Comparison of ENCODE assay signal across 1 cellular context in the genomic region with DNA sequence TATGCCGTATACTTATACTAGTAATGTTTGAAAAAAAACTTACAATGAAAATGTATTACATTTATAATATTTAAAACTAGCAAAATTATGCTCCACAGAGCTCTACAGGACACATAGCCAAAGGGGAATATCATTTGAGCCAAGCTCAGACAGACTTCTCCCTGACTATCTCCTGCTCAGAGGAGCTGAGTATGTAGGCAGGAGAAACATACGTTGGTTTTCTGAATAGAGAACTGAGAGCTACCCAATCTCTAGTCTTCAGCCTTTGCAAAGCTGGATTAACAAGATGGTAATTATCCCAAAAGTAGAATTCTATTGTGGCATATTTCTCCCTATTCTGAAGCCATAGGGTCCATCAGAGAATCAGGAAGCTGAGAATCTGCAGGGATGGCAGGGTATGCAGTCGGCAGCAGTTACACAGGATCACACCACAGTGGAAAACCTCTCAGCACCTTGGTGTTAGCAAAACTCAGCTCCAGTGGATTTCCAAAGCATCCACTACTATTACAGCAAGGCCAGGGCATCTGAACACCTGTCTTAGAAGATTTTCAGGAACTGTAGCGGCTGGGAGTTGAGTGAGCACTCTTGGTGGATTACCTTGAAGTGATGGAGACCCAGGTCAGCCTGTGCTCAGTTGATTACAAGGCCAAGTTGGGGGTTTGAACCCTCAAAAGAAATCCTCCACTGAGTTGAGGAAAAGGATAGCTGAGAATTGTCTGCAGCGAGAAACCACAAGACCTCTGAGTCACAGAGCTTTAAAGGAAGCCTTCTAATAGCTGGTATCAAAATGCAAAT.
TF ChIP-seq lines count a peak whose summit lies in the region.

No MANE protein-coding gene starts in this region.

TF ChIP-seq in GM12878, 131 proteins besides CTCF, POLR2A, EP300 and RAD21 (continued from another document and continues in another):
- TF ChIP-seq PAX5 (IDR thresholded peaks at IDR 0.05; ENCODE audit: borderline replicate concordance, low read depth, low read length): 0 out of 2 replicates have a peak, but pooled peaks have one; percentile 7
- no peak for TF ChIP-seq HDGF (IDR thresholded peaks at IDR 0.05)
- no peak for TF ChIP-seq SREBF2 (IDR thresholded peaks at IDR 0.05; ENCODE audit: low read length)
- TF ChIP-seq IRF4 (IDR thresholded peaks at IDR 0.05; ENCODE audit: low read depth, low read length): no peak
- TF ChIP-seq DPF2 (IDR thresholded peaks at IDR 0.05): 0 out of 2 replicates have a peak, but pooled peaks have one; percentile 30
- TF ChIP-seq, protein P1, sequence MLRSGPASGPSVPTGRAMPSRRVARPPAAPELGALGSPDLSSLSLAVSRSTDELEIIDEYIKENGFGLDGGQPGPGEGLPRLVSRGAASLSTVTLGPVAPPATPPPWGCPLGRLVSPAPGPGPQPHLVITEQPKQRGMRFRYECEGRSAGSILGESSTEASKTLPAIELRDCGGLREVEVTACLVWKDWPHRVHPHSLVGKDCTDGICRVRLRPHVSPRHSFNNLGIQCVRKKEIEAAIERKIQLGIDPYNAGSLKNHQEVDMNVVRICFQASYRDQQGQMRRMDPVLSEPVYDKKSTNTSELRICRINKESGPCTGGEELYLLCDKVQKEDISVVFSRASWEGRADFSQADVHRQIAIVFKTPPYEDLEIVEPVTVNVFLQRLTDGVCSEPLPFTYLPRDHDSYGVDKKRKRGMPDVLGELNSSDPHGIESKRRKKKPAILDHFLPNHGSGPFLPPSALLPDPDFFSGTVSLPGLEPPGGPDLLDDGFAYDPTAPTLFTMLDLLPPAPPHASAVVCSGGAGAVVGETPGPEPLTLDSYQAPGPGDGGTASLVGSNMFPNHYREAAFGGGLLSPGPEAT (IDR thresholded peaks at IDR 0.05; ENCODE audit: low read depth): no peak
- TF ChIP-seq MEF2A (IDR thresholded peaks at IDR 0.05; ENCODE audit: insufficient read depth, low read depth, low read length): no peak
- no peak for TF ChIP-seq RFX5 (IDR thresholded peaks at IDR 0.05; ENCODE audit: low read depth, low read length)
- no peak for TF ChIP-seq SIN3A (IDR thresholded peaks at IDR 0.05; ENCODE audit: low read depth, low read length)
- TF ChIP-seq, protein P2, sequence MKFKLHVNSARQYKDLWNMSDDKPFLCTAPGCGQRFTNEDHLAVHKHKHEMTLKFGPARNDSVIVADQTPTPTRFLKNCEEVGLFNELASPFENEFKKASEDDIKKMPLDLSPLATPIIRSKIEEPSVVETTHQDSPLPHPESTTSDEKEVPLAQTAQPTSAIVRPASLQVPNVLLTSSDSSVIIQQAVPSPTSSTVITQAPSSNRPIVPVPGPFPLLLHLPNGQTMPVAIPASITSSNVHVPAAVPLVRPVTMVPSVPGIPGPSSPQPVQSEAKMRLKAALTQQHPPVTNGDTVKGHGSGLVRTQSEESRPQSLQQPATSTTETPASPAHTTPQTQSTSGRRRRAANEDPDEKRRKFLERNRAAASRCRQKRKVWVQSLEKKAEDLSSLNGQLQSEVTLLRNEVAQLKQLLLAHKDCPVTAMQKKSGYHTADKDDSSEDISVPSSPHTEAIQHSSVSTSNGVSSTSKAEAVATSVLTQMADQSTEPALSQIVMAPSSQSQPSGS (IDR thresholded peaks at IDR 0.05; ENCODE audit: low read length): no peak; the same call in none of the 2 replicates
- TF ChIP-seq MYB (IDR thresholded peaks at IDR 0.05; ENCODE audit: borderline replicate concordance, low read depth, low read length): no peak
- no peak for TF ChIP-seq NBN (IDR thresholded peaks at IDR 0.05)
- peak; percentile 63; the same call in 1 of the 2 replicates for TF ChIP-seq SPI1 (IDR thresholded peaks at IDR 0.05; ENCODE audit: borderline replicate concordance, insufficient read depth, low read depth, low read length)
- TF ChIP-seq ETV6 (conservative IDR thresholded peaks at IDR 0.05 in 1 of 2, IDR thresholded peaks at IDR 0.05 in 1 of 2; ENCODE audit: borderline replicate concordance in 1 of 2, low read depth in 1 of 2): no peak
- TF ChIP-seq, protein P3, sequence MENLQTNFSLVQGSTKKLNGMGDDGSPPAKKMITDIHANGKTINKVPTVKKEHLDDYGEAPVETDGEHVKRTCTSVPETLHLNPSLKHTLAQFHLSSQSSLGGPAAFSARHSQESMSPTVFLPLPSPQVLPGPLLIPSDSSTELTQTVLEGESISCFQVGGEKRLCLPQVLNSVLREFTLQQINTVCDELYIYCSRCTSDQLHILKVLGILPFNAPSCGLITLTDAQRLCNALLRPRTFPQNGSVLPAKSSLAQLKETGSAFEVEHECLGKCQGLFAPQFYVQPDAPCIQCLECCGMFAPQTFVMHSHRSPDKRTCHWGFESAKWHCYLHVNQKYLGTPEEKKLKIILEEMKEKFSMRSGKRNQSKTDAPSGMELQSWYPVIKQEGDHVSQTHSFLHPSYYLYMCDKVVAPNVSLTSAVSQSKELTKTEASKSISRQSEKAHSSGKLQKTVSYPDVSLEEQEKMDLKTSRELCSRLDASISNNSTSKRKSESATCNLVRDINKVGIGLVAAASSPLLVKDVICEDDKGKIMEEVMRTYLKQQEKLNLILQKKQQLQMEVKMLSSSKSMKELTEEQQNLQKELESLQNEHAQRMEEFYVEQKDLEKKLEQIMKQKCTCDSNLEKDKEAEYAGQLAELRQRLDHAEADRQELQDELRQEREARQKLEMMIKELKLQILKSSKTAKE (IDR thresholded peaks at IDR 0.05; ENCODE audit: low read depth, poor library complexity, severe bottlenecking): no peak
- no peak for TF ChIP-seq ZNF384 (IDR thresholded peaks at IDR 0.05; ENCODE audit: borderline replicate concordance, low read depth, low read length)
- 0 out of 2 replicates have a peak, but pooled peaks have one; percentile 87 for TF ChIP-seq CHD1 (IDR thresholded peaks at IDR 0.05; ENCODE audit: low read depth, low read length)
- TF ChIP-seq, protein P4, sequence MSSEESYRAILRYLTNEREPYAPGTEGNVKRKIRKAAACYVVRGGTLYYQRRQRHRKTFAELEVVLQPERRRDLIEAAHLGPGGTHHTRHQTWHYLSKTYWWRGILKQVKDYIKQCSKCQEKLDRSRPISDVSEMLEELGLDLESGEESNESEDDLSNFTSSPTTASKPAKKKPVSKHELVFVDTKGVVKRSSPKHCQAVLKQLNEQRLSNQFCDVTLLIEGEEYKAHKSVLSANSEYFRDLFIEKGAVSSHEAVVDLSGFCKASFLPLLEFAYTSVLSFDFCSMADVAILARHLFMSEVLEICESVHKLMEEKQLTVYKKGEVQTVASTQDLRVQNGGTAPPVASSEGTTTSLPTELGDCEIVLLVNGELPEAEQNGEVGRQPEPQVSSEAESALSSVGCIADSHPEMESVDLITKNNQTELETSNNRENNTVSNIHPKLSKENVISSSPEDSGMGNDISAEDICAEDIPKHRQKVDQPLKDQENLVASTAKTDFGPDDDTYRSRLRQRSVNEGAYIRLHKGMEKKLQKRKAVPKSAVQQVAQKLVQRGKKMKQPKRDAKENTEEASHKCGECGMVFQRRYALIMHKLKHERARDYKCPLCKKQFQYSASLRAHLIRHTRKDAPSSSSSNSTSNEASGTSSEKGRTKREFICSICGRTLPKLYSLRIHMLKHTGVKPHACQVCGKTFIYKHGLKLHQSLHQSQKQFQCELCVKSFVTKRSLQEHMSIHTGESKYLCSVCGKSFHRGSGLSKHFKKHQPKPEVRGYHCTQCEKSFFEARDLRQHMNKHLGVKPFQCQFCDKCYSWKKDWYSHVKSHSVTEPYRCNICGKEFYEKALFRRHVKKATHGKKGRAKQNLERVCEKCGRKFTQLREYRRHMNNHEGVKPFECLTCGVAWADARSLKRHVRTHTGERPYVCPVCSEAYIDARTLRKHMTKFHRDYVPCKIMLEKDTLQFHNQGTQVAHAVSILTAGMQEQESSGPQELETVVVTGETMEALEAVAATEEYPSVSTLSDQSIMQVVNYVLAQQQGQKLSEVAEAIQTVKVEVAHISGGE (CRISPR knock-in tag; IDR thresholded peaks at IDR 0.05): no peak
- peak; percentile 47 for TF ChIP-seq MTA3 (IDR thresholded peaks at IDR 0.05; ENCODE audit: borderline replicate concordance, low read length)
- TF ChIP-seq YY1 (IDR thresholded peaks at IDR 0.05; ENCODE audit: low read depth, low read length): no peak
- no peak for TF ChIP-seq MEF2B (IDR thresholded peaks at IDR 0.05; ENCODE audit: partially characterized antibody, poor library complexity, severe bottlenecking)
- TF ChIP-seq EZH2 (IDR thresholded peaks at IDR 0.05; ENCODE audit: borderline replicate concordance, control insufficient read depth, low read depth, low read length): no peak
- 0 out of 2 replicates have a peak, but pooled peaks have one; percentile 58 for TF ChIP-seq WRNIP1 (IDR thresholded peaks at IDR 0.05; ENCODE audit: borderline replicate concordance, low read depth, low read length)
- TF ChIP-seq YBX1 (IDR thresholded peaks at IDR 0.05): no peak
- no peak for TF ChIP-seq CREM (IDR thresholded peaks at IDR 0.05; ENCODE audit: low read depth)
- no peak for TF ChIP-seq ZNF274 (IDR thresholded peaks at IDR 0.05; ENCODE audit: insufficient read depth, insufficient read length)
- TF ChIP-seq, protein P5, sequence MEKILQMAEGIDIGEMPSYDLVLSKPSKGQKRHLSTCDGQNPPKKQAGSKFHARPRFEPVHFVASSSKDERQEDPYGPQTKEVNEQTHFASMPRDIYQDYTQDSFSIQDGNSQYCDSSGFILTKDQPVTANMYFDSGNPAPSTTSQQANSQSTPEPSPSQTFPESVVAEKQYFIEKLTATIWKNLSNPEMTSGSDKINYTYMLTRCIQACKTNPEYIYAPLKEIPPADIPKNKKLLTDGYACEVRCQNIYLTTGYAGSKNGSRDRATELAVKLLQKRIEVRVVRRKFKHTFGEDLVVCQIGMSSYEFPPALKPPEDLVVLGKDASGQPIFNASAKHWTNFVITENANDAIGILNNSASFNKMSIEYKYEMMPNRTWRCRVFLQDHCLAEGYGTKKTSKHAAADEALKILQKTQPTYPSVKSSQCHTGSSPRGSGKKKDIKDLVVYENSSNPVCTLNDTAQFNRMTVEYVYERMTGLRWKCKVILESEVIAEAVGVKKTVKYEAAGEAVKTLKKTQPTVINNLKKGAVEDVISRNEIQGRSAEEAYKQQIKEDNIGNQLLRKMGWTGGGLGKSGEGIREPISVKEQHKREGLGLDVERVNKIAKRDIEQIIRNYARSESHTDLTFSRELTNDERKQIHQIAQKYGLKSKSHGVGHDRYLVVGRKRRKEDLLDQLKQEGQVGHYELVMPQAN (conservative IDR thresholded peaks at IDR 0.05): no peak
- TF ChIP-seq NFXL1 (IDR thresholded peaks at IDR 0.05; ENCODE audit: borderline replicate concordance): no peak
- TF ChIP-seq CEBPB (IDR thresholded peaks at IDR 0.05; ENCODE audit: borderline replicate concordance in 1 of 2, low read depth in 2 of 2, low read length in 2 of 2): no peak; a peak in 1 of 4 replicates
- TF ChIP-seq EGR1 (IDR thresholded peaks at IDR 0.05; ENCODE audit: borderline replicate concordance in 1 of 2, low read depth in 2 of 2, low read length in 2 of 2): no peak
- TF ChIP-seq HCFC1 (IDR thresholded peaks at IDR 0.05; ENCODE audit: low read length): no peak
- TF ChIP-seq SIX5 (IDR thresholded peaks at IDR 0.05; ENCODE audit: low read depth, low read length, severe bottlenecking): no peak
- TF ChIP-seq KDM1A (IDR thresholded peaks at IDR 0.05; ENCODE audit: borderline replicate concordance): no peak
- TF ChIP-seq, protein P6, sequence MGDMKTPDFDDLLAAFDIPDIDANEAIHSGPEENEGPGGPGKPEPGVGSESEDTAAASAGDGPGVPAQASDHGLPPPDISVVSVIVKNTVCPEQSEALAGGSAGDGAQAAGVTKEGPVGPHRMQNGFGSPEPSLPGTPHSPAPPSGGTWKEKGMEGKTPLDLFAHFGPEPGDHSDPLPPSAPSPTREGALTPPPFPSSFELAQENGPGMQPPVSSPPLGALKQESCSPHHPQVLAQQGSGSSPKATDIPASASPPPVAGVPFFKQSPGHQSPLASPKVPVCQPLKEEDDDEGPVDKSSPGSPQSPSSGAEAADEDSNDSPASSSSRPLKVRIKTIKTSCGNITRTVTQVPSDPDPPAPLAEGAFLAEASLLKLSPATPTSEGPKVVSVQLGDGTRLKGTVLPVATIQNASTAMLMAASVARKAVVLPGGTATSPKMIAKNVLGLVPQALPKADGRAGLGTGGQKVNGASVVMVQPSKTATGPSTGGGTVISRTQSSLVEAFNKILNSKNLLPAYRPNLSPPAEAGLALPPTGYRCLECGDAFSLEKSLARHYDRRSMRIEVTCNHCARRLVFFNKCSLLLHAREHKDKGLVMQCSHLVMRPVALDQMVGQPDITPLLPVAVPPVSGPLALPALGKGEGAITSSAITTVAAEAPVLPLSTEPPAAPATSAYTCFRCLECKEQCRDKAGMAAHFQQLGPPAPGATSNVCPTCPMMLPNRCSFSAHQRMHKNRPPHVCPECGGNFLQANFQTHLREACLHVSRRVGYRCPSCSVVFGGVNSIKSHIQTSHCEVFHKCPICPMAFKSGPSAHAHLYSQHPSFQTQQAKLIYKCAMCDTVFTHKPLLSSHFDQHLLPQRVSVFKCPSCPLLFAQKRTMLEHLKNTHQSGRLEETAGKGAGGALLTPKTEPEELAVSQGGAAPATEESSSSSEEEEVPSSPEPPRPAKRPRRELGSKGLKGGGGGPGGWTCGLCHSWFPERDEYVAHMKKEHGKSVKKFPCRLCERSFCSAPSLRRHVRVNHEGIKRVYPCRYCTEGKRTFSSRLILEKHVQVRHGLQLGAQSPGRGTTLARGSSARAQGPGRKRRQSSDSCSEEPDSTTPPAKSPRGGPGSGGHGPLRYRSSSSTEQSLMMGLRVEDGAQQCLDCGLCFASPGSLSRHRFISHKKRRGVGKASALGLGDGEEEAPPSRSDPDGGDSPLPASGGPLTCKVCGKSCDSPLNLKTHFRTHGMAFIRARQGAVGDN (IDR thresholded peaks at IDR 0.05): peak; percentile 25
- TF ChIP-seq CBFB (IDR thresholded peaks at IDR 0.05; ENCODE audit: low read depth): peak; percentile 53; the same call in 1 of the 2 replicates
- no peak for TF ChIP-seq KAT2A (conservative IDR thresholded peaks at IDR 0.05; ENCODE audit: control insufficient read depth, low read depth, low read length)
- TF ChIP-seq, protein P7, sequence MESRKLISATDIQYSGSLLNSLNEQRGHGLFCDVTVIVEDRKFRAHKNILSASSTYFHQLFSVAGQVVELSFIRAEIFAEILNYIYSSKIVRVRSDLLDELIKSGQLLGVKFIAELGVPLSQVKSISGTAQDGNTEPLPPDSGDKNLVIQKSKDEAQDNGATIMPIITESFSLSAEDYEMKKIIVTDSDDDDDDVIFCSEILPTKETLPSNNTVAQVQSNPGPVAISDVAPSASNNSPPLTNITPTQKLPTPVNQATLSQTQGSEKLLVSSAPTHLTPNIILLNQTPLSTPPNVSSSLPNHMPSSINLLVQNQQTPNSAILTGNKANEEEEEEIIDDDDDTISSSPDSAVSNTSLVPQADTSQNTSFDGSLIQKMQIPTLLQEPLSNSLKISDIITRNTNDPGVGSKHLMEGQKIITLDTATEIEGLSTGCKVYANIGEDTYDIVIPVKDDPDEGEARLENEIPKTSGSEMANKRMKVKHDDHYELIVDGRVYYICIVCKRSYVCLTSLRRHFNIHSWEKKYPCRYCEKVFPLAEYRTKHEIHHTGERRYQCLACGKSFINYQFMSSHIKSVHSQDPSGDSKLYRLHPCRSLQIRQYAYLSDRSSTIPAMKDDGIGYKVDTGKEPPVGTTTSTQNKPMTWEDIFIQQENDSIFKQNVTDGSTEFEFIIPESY (IDR thresholded peaks at IDR 0.05): no peak
- TF ChIP-seq ESRRA (IDR thresholded peaks at IDR 0.05; ENCODE audit: low read length): no peak
- no peak for TF ChIP-seq BMI1 (IDR thresholded peaks at IDR 0.05; ENCODE audit: borderline replicate concordance)
- no peak for TF ChIP-seq PAX8 (IDR thresholded peaks at IDR 0.05)
- no peak for TF ChIP-seq MYC (IDR thresholded peaks at IDR 0.05; ENCODE audit: insufficient read depth, insufficient read length, insufficient replicate concordance, low read length, severe bottlenecking)
